Comparison of ENCODE assay signal across 1 cellular context in genomic region chr17:21029515-21029914, GRCh38.
TF ChIP-seq lines count a peak whose summit lies in the region.

No MANE protein-coding gene starts in this region.

TF ChIP-seq in GM23338, 12 proteins besides CTCF, POLR2A, EP300 and RAD21 (continued from another document):
- TF ChIP-seq ZNF462 (CRISPR knock-in tag; IDR thresholded peaks at IDR 0.05) (no peak), POLR2AphosphoS5 (IDR thresholded peaks at IDR 0.05; ENCODE audit: low read depth) (no peak), CREB1 (CRISPR knock-in tag; IDR thresholded peaks at IDR 0.05; ENCODE audit: low read depth) (no peak), EZH2 (IDR thresholded peaks at IDR 0.05; ENCODE audit: low read depth, unreplicated experiment) (no peak), JUNB (IDR thresholded peaks at IDR 0.05; ENCODE audit: unreplicated experiment) (no peak), EZH2phosphoT487 (IDR thresholded peaks at IDR 0.05; ENCODE audit: unreplicated experiment) (no peak), ZNF331 (CRISPR knock-in tag; IDR thresholded peaks at IDR 0.05; ENCODE audit: low read depth) (no peak), ZNF114 (CRISPR knock-in tag; IDR thresholded peaks at IDR 0.05) (no peak), STAT1 (IDR thresholded peaks at IDR 0.05; ENCODE audit: unreplicated experiment) (no peak)
- TF ChIP-seq, protein P1, sequence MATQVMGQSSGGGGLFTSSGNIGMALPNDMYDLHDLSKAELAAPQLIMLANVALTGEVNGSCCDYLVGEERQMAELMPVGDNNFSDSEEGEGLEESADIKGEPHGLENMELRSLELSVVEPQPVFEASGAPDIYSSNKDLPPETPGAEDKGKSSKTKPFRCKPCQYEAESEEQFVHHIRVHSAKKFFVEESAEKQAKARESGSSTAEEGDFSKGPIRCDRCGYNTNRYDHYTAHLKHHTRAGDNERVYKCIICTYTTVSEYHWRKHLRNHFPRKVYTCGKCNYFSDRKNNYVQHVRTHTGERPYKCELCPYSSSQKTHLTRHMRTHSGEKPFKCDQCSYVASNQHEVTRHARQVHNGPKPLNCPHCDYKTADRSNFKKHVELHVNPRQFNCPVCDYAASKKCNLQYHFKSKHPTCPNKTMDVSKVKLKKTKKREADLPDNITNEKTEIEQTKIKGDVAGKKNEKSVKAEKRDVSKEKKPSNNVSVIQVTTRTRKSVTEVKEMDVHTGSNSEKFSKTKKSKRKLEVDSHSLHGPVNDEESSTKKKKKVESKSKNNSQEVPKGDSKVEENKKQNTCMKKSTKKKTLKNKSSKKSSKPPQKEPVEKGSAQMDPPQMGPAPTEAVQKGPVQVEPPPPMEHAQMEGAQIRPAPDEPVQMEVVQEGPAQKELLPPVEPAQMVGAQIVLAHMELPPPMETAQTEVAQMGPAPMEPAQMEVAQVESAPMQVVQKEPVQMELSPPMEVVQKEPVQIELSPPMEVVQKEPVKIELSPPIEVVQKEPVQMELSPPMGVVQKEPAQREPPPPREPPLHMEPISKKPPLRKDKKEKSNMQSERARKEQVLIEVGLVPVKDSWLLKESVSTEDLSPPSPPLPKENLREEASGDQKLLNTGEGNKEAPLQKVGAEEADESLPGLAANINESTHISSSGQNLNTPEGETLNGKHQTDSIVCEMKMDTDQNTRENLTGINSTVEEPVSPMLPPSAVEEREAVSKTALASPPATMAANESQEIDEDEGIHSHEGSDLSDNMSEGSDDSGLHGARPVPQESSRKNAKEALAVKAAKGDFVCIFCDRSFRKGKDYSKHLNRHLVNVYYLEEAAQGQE (IDR thresholded peaks at IDR 0.05; ENCODE audit: unreplicated experiment): no peak
